Comparison of ENCODE assay signal across 8 cellular contexts in the genomic region with DNA sequence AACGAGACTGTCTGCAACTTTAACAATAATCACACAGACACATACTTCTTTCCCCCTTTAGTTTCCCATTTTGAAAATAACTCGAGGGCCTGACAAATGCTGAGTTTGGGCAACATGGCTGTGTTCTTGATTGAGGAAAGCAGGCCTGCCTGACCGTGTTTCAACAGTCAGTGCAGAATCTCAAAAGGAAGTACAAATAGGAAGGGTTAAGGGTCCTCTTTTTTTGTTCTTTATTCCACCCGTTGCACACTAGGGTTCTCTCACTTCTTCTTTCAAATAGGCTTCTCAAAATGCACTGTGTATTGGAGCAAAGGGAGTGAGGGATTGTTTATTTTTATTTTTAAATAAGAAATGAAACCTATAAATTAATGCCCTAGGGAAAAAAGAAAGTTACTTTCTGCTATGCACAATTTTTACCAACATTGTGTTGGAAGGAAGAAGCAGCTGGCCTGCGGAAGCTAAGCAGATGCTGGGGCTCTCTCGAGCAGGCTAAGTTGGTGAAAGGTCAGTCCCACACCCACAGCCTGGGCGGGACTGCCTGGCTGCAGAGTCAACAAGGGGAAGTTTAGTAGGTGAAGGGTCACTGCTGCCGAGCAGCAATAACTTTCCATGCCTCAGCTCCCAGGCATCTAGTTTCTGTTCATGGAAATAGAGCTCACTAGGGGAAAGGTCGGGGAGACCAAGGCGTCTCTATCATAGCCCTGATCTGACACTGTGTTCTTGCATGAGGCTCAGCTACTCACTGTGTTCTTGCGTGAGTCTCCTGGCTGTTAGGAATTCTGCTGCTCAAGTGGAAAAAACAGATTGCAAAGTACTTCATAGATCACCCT. TPM values are rescaled to one million over a fixed set of nuclear protein-coding genes. Genes with fewer than 3 reads are reported as not detected.
DNase-seq lines count a peak whose midpoint lies in the region; ATAC-seq lines count a peak whose summit lies in the region.

No MANE protein-coding gene starts in this region.

- no peak overlapping the region for H3K4me3 ChIP-seq in CD4-positive, CD25-positive, alpha-beta regulatory T cell (ENCODE audit: low read depth, low read length)
- no peak overlapping the region for H3K4me3 ChIP-seq in NT2/D1 (ENCODE audit: insufficient read length, low read depth)
- peak overlapping the region; percentile 1 to 44 (median 23) for H3K4me3 ChIP-seq in skeletal muscle tissue (ENCODE audit: low read length in 3 of 3)

- H3K27ac Mint-ChIP-seq in CD4-positive, CD25-positive, alpha-beta regulatory T cell = peak overlapping the region in 1 of 3 donors; percentile 77

- H3K9me3 ChIP-seq in CD4-positive, CD25-positive, alpha-beta regulatory T cell (ENCODE audit: control insufficient read depth in 2 of 2, low read length in 2 of 2) = no peaks in the 10 kb centered on the region
- H3K9me3 ChIP-seq in NT2/D1 (ENCODE audit: insufficient read depth, low read length) = peaks cover 3% of the 10 kb centered on the region; the same call in 1 of the 2 replicates
- H3K9me3 ChIP-seq in skeletal muscle tissue (ENCODE audit: control insufficient read depth in 3 of 3, low read length in 3 of 3) = no peaks in the 10 kb centered on the region

- H3K27me3 Mint-ChIP-seq in CD4-positive, CD25-positive, alpha-beta regulatory T cell = no peaks in the 10 kb centered on the region

- H3K4me3 Mint-ChIP-seq in CD4-positive, CD25-positive, alpha-beta regulatory T cell = no peak overlapping the region

- ATAC-seq in CD4-positive, CD25-positive, alpha-beta regulatory T cell (ENCODE audit: low read depth in 2 of 2) = peak; percentile 70 to 75
- peak; percentile 98 for ATAC-seq in GM19328 (IDR thresholded peaks at IDR 0.05; ENCODE audit: unreplicated experiment)
- ATAC-seq in HG03196 (IDR thresholded peaks at IDR 0.05; ENCODE audit: unreplicated experiment) = peak; percentile 98

- no peaks in the 10 kb centered on the region for H3K36me3 Mint-ChIP-seq in CD4-positive, CD25-positive, alpha-beta regulatory T cell

- no peaks in the 10 kb centered on the region for H3K4me1 Mint-ChIP-seq in CD4-positive, CD25-positive, alpha-beta regulatory T cell

- H3K27ac ChIP-seq in CD4-positive, CD25-positive, alpha-beta regulatory T cell (ENCODE audit: insufficient read depth, low read length, poor library complexity, severe bottlenecking) = no peak overlapping the region
- H3K27ac ChIP-seq in skeletal muscle tissue (ENCODE audit: low read depth, low read length) = peak overlapping the region; percentile 69

- H3K9ac ChIP-seq in NT2/D1 (ENCODE audit: insufficient read length, low read depth) (no peak overlapping the region), skeletal muscle tissue (ENCODE audit: low read depth in 1 of 3, low read length in 3 of 3) (peak overlapping the region in 2 of 3 donors; percentile 47 to 58)

- no peaks in the 10 kb centered on the region for H3K4me1 ChIP-seq in CD4-positive, CD25-positive, alpha-beta regulatory T cell (ENCODE audit: control insufficient read depth, insufficient read depth, low read length, poor library complexity, severe bottlenecking)
- no peaks in the 10 kb centered on the region for H3K4me1 ChIP-seq in NT2/D1 (ENCODE audit: insufficient read depth, insufficient read length)
- peaks cover 31 to 35% (median 32%) of the 10 kb centered on the region in 3 donors for H3K4me1 ChIP-seq in skeletal muscle tissue (ENCODE audit: control insufficient read depth in 3 of 3, insufficient read depth in 3 of 3, low read length in 3 of 3)

- no peaks in the 10 kb centered on the region for H3K36me3 ChIP-seq in CD4-positive, CD25-positive, alpha-beta regulatory T cell (ENCODE audit: control insufficient read depth, insufficient read depth, low read length)
- no peaks in the 10 kb centered on the region for H3K36me3 ChIP-seq in NT2/D1 (ENCODE audit: insufficient read depth, insufficient read length, low read length)
- no peaks in the 10 kb centered on the region for H3K36me3 ChIP-seq in skeletal muscle tissue (ENCODE audit: control insufficient read depth in 3 of 3, insufficient read depth in 3 of 3, low read length in 3 of 3)

- H3K27me3 ChIP-seq in CD4-positive, CD25-positive, alpha-beta regulatory T cell (ENCODE audit: control insufficient read depth, insufficient read depth, low read length) = no peaks in the 10 kb centered on the region
- H3K27me3 ChIP-seq in NT2/D1 (ENCODE audit: insufficient read depth, insufficient read length) (peaks cover 5% of the 10 kb centered on the region), skeletal muscle tissue (ENCODE audit: control insufficient read depth in 3 of 3, insufficient read depth in 3 of 3, low read length in 3 of 3) (no peaks in the 10 kb centered on the region)

- peak in 1 of 3 donors; percentile 23 for DNase-seq in CD4-positive, CD25-positive, alpha-beta regulatory T cell
- DNase-seq in NT2/D1 (ENCODE audit: low read depth, low spot score) = peak; percentile 47
- peak; percentile 18 for DNase-seq in cerebellum (ENCODE audit: low spot score)
- peak; percentile 96 for DNase-seq in islet precursor cell
- no peak for DNase-seq in NCI-H187 treated with DMSO at 0.1 percent for 48 hours (lab: John Stamatoyannopoulos, UW)

- peaks cover 0 to 11% (median 3%) of the 10 kb centered on the region in 7 donors for H3K9me3 Mint-ChIP-seq in CD4-positive, CD25-positive, alpha-beta regulatory T cell

RNA-seq across cellular contexts. Expression of a gene that starts 12.2 kb away (rescaled TPM):
- total RNA-seq in CD4-positive, CD25-positive, alpha-beta regulatory T cell = not detected
- polyA plus RNA-seq in CD4-positive, CD25-positive, alpha-beta regulatory T cell = not detected
- 7.6 TPM for total RNA-seq in cerebellum
- 13.0 TPM for total RNA-seq in skeletal muscle tissue

Comparison
In these comparisons a context has a peak if more than half of its experiments do, and no peak if none do; other contexts are left out.
1. H3K4me3 ChIP-seq: peak in skeletal muscle tissue (3 of 3); none in CD4-positive, CD25-positive, alpha-beta regulatory T cell (single experiment) and NT2/D1 (single experiment).
2. Peak in every context shown above with its lines, with median percentiles within 50 percentile points of each other: ATAC-seq.